8 cellular contexts compared by ENCODE assay signal in genomic region chr10:97498076-97498840, GRCh38. TPM values are rescaled to one million over a fixed set of nuclear protein-coding genes. Genes with fewer than 3 reads are reported as not detected.
A peak's percentile ranks its signal among the peaks of the same experiment; 100 is the strongest.
DNase-seq lines count a peak whose midpoint lies in the region; ATAC-seq and TF ChIP-seq lines count a peak whose summit lies in the region.

MMS19 (minus strand) TSS chr10:97498422; CDS start chr10:97498384, 38 bp downstream.

- DNase-seq in GM06990 (ENCODE audit: extremely low read depth, insufficient read length), result peak; percentile 97
- DNase-seq in NCI-H1092 (lab: John Stamatoyannopoulos, UW), result peak; percentile 94
- DNase-seq in glomerular endothelial cell (ENCODE audit: extremely low read depth, low read depth, low spot score), result peak; percentile 70
- DNase-seq in osteoblast (ENCODE audit: insufficient read length, low spot score, missing footprints), result peak; percentile 100
- DNase-seq in thoracic aorta (ENCODE audit: low spot score), result peak; percentile 99

- no peaks in the 10 kb centered on the region for H3K9me3 Mint-ChIP-seq in activated naive CD4-positive, alpha-beta T cell treated with anti-CD3 and anti-CD28 coated beads, Interleukin-2, amount 50 U/mL, for 24 hours

- peaks cover 85% of the 10 kb centered on the region for H3K79me2 ChIP-seq in osteoblast (ENCODE audit: insufficient read depth, low read length)

- no peaks in the 10 kb centered on the region for H3K36me3 Mint-ChIP-seq in activated naive CD4-positive, alpha-beta T cell treated with anti-CD3 and anti-CD28 coated beads, Interleukin-2, amount 50 U/mL, for 24 hours

- H4K20me1 ChIP-seq in osteoblast (ENCODE audit: insufficient read depth, low read length), result peaks cover 42% of the 10 kb centered on the region

- H3K27me3 Mint-ChIP-seq in activated naive CD4-positive, alpha-beta T cell treated with anti-CD3 and anti-CD28 coated beads, Interleukin-2, amount 50 U/mL, for 24 hours, result peaks cover 8% of the 10 kb centered on the region

- TF ChIP-seq CTCF in GM06990 (IDR thresholded peaks at IDR 0.05; ENCODE audit: insufficient read depth, low read length, poor library complexity, severe bottlenecking), result no peak
- no peak for TF ChIP-seq CTCF in osteoblast (IDR thresholded peaks at IDR 0.05; ENCODE audit: extremely low read depth, low read depth, low read length)
- TF ChIP-seq CTCF in thoracic aorta (IDR thresholded peaks at IDR 0.05), result no peak

- peak; percentile 90 for ATAC-seq in HG02588 (IDR thresholded peaks at IDR 0.05; ENCODE audit: unreplicated experiment)
- ATAC-seq in SK-N-SH treated with all-trans-retinoic acid at 6 μM for 48 hours, result peak; percentile 76
- ATAC-seq in thoracic aorta (ENCODE audit: insufficient number of reproducible peaks, low FRiP score, low read depth), result peak; percentile 87

- peaks cover 6% of the 10 kb centered on the region for H3K27me3 ChIP-seq in GM06990 (replicated peaks; ENCODE audit: control insufficient read depth, insufficient read depth, low read length)
- no peaks in the 10 kb centered on the region for H3K27me3 ChIP-seq in osteoblast (ENCODE audit: insufficient read depth, low read length)
- H3K27me3 ChIP-seq in thoracic aorta (replicated peaks; ENCODE audit: insufficient read depth), result no peaks in the 10 kb centered on the region

- H3K27ac ChIP-seq in osteoblast (ENCODE audit: low read depth, low read length) (peak within 1 kb of the TSS; percentile 92), thoracic aorta (peak within 1 kb of the TSS; percentile 86 to 92)

- peak within 1 kb of the TSS; percentile 99 for H3K4me3 ChIP-seq in GM06990 (replicated peaks; ENCODE audit: low read depth, low read length)
- peak within 1 kb of the TSS; percentile 99 for H3K4me3 ChIP-seq in osteoblast (ENCODE audit: insufficient read depth, low read length)
- H3K4me3 ChIP-seq in thoracic aorta, result peak within 1 kb of the TSS; percentile 83

- H3K4me1 ChIP-seq in osteoblast (ENCODE audit: insufficient read depth, low read length) (peaks cover 31% of the 10 kb centered on the region), thoracic aorta (ENCODE audit: control insufficient read depth in 1 of 2, low read depth in 2 of 2) (peaks cover 18 to 49% of the 10 kb centered on the region in 2 donors)

- H3K36me3 ChIP-seq in GM06990 (ENCODE audit: control insufficient read depth, insufficient read depth, low read length) (no peaks in the 10 kb centered on the region), osteoblast (ENCODE audit: insufficient read depth, low read length) (peaks cover 3% of the 10 kb centered on the region), thoracic aorta (no peaks in the 10 kb centered on the region)

- peak within 1 kb of the TSS; percentile 86 for H2AFZ ChIP-seq in osteoblast (ENCODE audit: low read length)

- peak within 1 kb of the TSS; percentile 88 for H3K4me2 ChIP-seq in osteoblast (ENCODE audit: insufficient read depth, low read length)

- H3K4me1 Mint-ChIP-seq in activated naive CD4-positive, alpha-beta T cell treated with anti-CD3 and anti-CD28 coated beads, Interleukin-2, amount 50 U/mL, for 24 hours, result peaks cover 59% of the 10 kb centered on the region

- H3K4me3 Mint-ChIP-seq in activated naive CD4-positive, alpha-beta T cell treated with anti-CD3 and anti-CD28 coated beads, Interleukin-2, amount 50 U/mL, for 24 hours, result peak within 1 kb of the TSS; percentile 98

- H3K27ac Mint-ChIP-seq in activated naive CD4-positive, alpha-beta T cell treated with anti-CD3 and anti-CD28 coated beads, Interleukin-2, amount 50 U/mL, for 24 hours, result peak within 1 kb of the TSS; percentile 99

- H3K9me3 ChIP-seq in osteoblast (ENCODE audit: low read depth, low read length) (no peaks in the 10 kb centered on the region), thoracic aorta (no peaks in the 10 kb centered on the region)

TF ChIP-seq in SK-N-SH treated with all-trans-retinoic acid at 6 μM for 48 hours, 23 proteins besides CTCF, POLR2A, EP300 and RAD21:
- no peak for TF ChIP-seq OSR1 (CRISPR knock-in tag; IDR thresholded peaks at IDR 0.05)
- TF ChIP-seq PPARA (CRISPR knock-in tag; IDR thresholded peaks at IDR 0.05; ENCODE audit: borderline replicate concordance), result no peak
- no peak for TF ChIP-seq TOX (CRISPR knock-in tag; IDR thresholded peaks at IDR 0.05; ENCODE audit: borderline replicate concordance)
- TF ChIP-seq TSHZ2 (CRISPR knock-in tag; IDR thresholded peaks at IDR 0.05), result no peak

RNA-seq across cellular contexts. Expression of gene MMS19, which starts in this region (rescaled TPM):
- total RNA-seq in glomerular endothelial cell (145 and 147 TPM in 2 replicates), osteoblast (60.4 and 63.0 TPM in 2 replicates), thoracic aorta (100 to 1,000 TPM in 1 of 2 donors, 10 to 100 TPM in 1; 46.8 to 108 TPM)

Comparison
In these comparisons a context has a peak if more than half of its experiments do, and no peak if none do; other contexts are left out.
1. Peak in every context shown above with its lines: DNase-seq, ATAC-seq, H3K4me3 ChIP-seq and H3K27ac ChIP-seq.